ENCODE assay signal across 13 cellular contexts in genomic region chr6:11171952-11172351, GRCh38.
DNase-seq lines count a peak whose midpoint lies in the region; ATAC-seq and TF ChIP-seq lines count a peak whose summit lies in the region.
"Had no signal": no experiment of that assay in that cellular context is flagged by ENCODE, and none has a peak within 500 bp of the region (broad histone marks: within the 10 kb centered on the region; RNA-seq: fewer than 3 reads in every experiment).

No MANE protein-coding gene starts in this region.

- H3K79me2 ChIP-seq in smooth muscle cell (ENCODE audit: low read depth) = no peaks in the 10 kb centered on the region

- TF ChIP-seq CTCF in IMR-90 (conservative IDR thresholded peaks at IDR 0.05; ENCODE audit: low read depth, low read length) = no peak
- no peak for TF ChIP-seq CTCF in smooth muscle cell (IDR thresholded peaks at IDR 0.05; ENCODE audit: borderline replicate concordance, insufficient read depth, poor library complexity, severe bottlenecking)

- no peak overlapping the region for H3K56ac ChIP-seq in IMR-90 (ENCODE audit: extremely low read depth, insufficient read depth, low read length)

- BruUV-seq in IMR-90 (replicated peaks; lab: Mats Ljungman, UMichigan) = no TSS peak

- H4K91ac ChIP-seq in IMR-90 (ENCODE audit: insufficient read depth, low read depth, low read length) = no peak overlapping the region

- H3K9me3 Mint-ChIP-seq in activated naive CD8-positive, alpha-beta T cell treated with anti-CD3 and anti-CD28 coated beads, Interleukin-2, amount 10 ng/mL, durations not matched to agents 7 days and 5 days = peaks cover 2% of the 10 kb centered on the region
- no peaks in the 10 kb centered on the region for H3K9me3 Mint-ChIP-seq in activated naive CD8-positive, alpha-beta T cell treated with anti-CD3 and anti-CD28 coated beads for 36 hours
- no peaks in the 10 kb centered on the region for H3K9me3 Mint-ChIP-seq in effector memory CD8-positive, alpha-beta T cell

- H4K5ac ChIP-seq in IMR-90 (ENCODE audit: low read depth, low read length) = no peak overlapping the region

- POLR2A ChIA-PET in activated naive CD8-positive, alpha-beta T cell treated with anti-CD3 and anti-CD28 coated beads, Interleukin-2, amount 10 ng/mL, durations not matched to agents 7 days and 5 days (lab: Charles Lee) = interaction anchor here (1.1 to 2.4 kb wide), 4 partner anchors 27 to 241 kb away, joined by 3 to 10 read pairs (median 3); partner anchors contain the start of gene NEDD9
- POLR2A ChIA-PET in IMR-90 (lab: Charles Lee; ENCODE audit: unreplicated experiment) = no interaction called here

- TF ChIP-seq RAD21 in IMR-90 (IDR thresholded peaks at IDR 0.05; ENCODE audit: low read length) = no peak

- H3K14ac ChIP-seq in IMR-90 (replicated peaks; ENCODE audit: low read depth, low read length) = no peak overlapping the region

- 100% methylated on average over 6 of the region's 13 CpGs; no CpG with 5 or more reads in 1 of the 2 experiments for WGBS in IMR-90 (ENCODE audit: extremely low coverage in 2 of 2, insufficient read length in 1 of 2), 2 experiments
- 93% methylated on average over 13 of the region's 13 CpGs for WGBS in smooth muscle cell (ENCODE audit: low lambda C conversion rate)

- no peaks in the 10 kb centered on the region for H3K9me3 ChIP-seq in IMR-90 (ENCODE audit: control insufficient read depth, insufficient read depth, low read length)
- H3K9me3 ChIP-seq in smooth muscle cell (replicated peaks; ENCODE audit: low read depth) = no peaks in the 10 kb centered on the region
- H3K9me3 ChIP-seq: MG63, SJSA1 had no signal

- H4K20me1 ChIP-seq in IMR-90 (ENCODE audit: insufficient read depth, low read length) (no peaks in the 10 kb centered on the region), smooth muscle cell (ENCODE audit: low read depth) (no peaks in the 10 kb centered on the region)

- H2BK5ac ChIP-seq in IMR-90 (ENCODE audit: low read depth, low read length, poor library complexity, severe bottlenecking) = no peak overlapping the region

- no peak for ATAC-seq in activated naive CD8-positive, alpha-beta T cell treated with anti-CD3 and anti-CD28 coated beads, Interleukin-2, amount 10 ng/mL, durations not matched to agents 7 days and 5 days (ENCODE audit: low read depth)
- no peak for ATAC-seq in IMR-90 (ENCODE audit: low read depth)
- ATAC-seq in effector memory CD8-positive, alpha-beta T cell (replicated peaks) = no peak
- no peak for ATAC-seq in HG03378 (IDR thresholded peaks at IDR 0.05; ENCODE audit: unreplicated experiment)
- ATAC-seq: Right ventricle myocardium inferior had no signal

- no peak overlapping the region for H2BK20ac ChIP-seq in IMR-90 (ENCODE audit: low read depth, low read length)

- H2AFZ ChIP-seq in IMR-90 (replicated peaks; ENCODE audit: low read length, poor library complexity) = no peak overlapping the region
- no peak overlapping the region for H2AFZ ChIP-seq in smooth muscle cell (ENCODE audit: low read depth)

- intact Hi-C loops in IMR-90 (cut with micrococcal nuclease) = loop anchor here (1.0 to 2.0 kb wide), 2 partner anchors 61 to 324 kb away; partner anchors contain the start of gene NEDD9

- H2BK120ac ChIP-seq in IMR-90 (ENCODE audit: low read depth, low read length) = peak overlapping the region; percentile 21

- dilution Hi-C loops in IMR-90 (cut with HindIII; ENCODE audit: low sequenced_read_pairs, unreplicated experiment) = no loop called here

- H3K27me3 ChIP-seq in IMR-90 (ENCODE audit: control insufficient read depth, insufficient read depth, low read length) = no peaks in the 10 kb centered on the region
- no peaks in the 10 kb centered on the region for H3K27me3 ChIP-seq in smooth muscle cell (ENCODE audit: low read depth)
- H3K27me3 ChIP-seq: MG63, SJSA1 had no signal

- TF ChIP-seq POLR2A in IMR-90 (IDR thresholded peaks at IDR 0.05; ENCODE audit: low read depth, low read length) = no peak

- no peak overlapping the region for H2AK9ac ChIP-seq in IMR-90 (replicated peaks; ENCODE audit: low read depth, low read length, poor library complexity)

- DNase-seq in activated naive CD8-positive, alpha-beta T cell treated with anti-CD3 and anti-CD28 coated beads, Interleukin-2, amount 10 ng/mL, durations not matched to agents 7 days and 5 days = no peak
- DNase-seq in activated naive CD8-positive, alpha-beta T cell treated with anti-CD3 and anti-CD28 coated beads for 36 hours = no peak
- DNase-seq in IMR-90 = no peak
- DNase-seq in effector memory CD8-positive, alpha-beta T cell = no peak
- no peak for DNase-seq in smooth muscle cell (lab: John Stamatoyannopoulos, UW; ENCODE audit: unreplicated experiment)
- no peak for DNase-seq in hypothalamus (lab: John Stamatoyannopoulos, UW)
- DNase-seq in COLO829 (ENCODE audit: low spot score) = no peak
- DNase-seq: NCI-H1048, NCI-H1417 treated with DMSO at 0.1 percent for 48 hours had no signal

- H3K4me2 ChIP-seq in IMR-90 (ENCODE audit: low read depth, low read length) (no peak overlapping the region), smooth muscle cell (peak overlapping the region; percentile 64)

- no peaks in the 10 kb centered on the region for H3K79me1 ChIP-seq in IMR-90 (ENCODE audit: low read depth in 1 of 2, low read length in 2 of 2)

- H3K36me3 ChIP-seq in IMR-90 (ENCODE audit: control insufficient read depth, insufficient read depth, low read length) = no peaks in the 10 kb centered on the region
- H3K36me3 ChIP-seq in smooth muscle cell (ENCODE audit: low read depth) = no peaks in the 10 kb centered on the region
- H3K36me3 ChIP-seq: MG63, SJSA1 had no signal

- no peak overlapping the region for H3K23ac ChIP-seq in IMR-90 (ENCODE audit: low read depth, low read length)

- H3K18ac ChIP-seq in IMR-90 (ENCODE audit: low read depth, low read length) = no peak overlapping the region

- H3K4ac ChIP-seq in IMR-90 (ENCODE audit: low read depth, low read length) = 0 out of 2 replicates have a peak overlapping the region, but pooled peaks have one; percentile 9

- H3K4me3 ChIP-seq in IMR-90 (ENCODE audit: insufficient read depth, low read depth, low read length) (no peak overlapping the region), smooth muscle cell (no peak overlapping the region)
- H3K4me3 ChIP-seq: MG63, SJSA1 had no signal

- H3K9ac ChIP-seq in IMR-90 (ENCODE audit: low read depth, low read length) (no peak overlapping the region), smooth muscle cell (ENCODE audit: low read depth) (no peak overlapping the region)

- in situ Hi-C loops in IMR-90 (cut with MboI; ENCODE audit: low sequenced_read_pairs) = no loop called here

- peak overlapping the region in 1 of 2 experiments; percentile 6; a peak in 1 of 4 replicates for H4K8ac ChIP-seq in IMR-90 (ENCODE audit: low read depth in 2 of 2, low read length in 2 of 2)

- CTCF ChIA-PET in IMR-90 (lab: Yijun Ruan, JAX) = interaction anchor here (1.0 kb wide), 1 partner anchor 322 kb away, joined by 3 read pairs; no protein-coding TSS in a partner anchor

- H3F3A ChIP-seq in smooth muscle cell (ENCODE audit: low read depth) = peaks cover 3% of the 10 kb centered on the region

- H3K4me1 ChIP-seq in IMR-90 (ENCODE audit: control insufficient read depth, insufficient read depth, low read length) = no peaks in the 10 kb centered on the region
- peaks cover 7% of the 10 kb centered on the region for H3K4me1 ChIP-seq in smooth muscle cell (ENCODE audit: low read depth)

- peak overlapping the region; percentile 18 for H3K4me3 Mint-ChIP-seq in activated naive CD8-positive, alpha-beta T cell treated with anti-CD3 and anti-CD28 coated beads, Interleukin-2, amount 10 ng/mL, durations not matched to agents 7 days and 5 days
- no peak overlapping the region for H3K4me3 Mint-ChIP-seq in activated naive CD8-positive, alpha-beta T cell treated with anti-CD3 and anti-CD28 coated beads for 36 hours
- H3K4me3 Mint-ChIP-seq in effector memory CD8-positive, alpha-beta T cell = peak overlapping the region; percentile 70 to 74

- peak overlapping the region; percentile 39 for H3K27ac Mint-ChIP-seq in activated naive CD8-positive, alpha-beta T cell treated with anti-CD3 and anti-CD28 coated beads, Interleukin-2, amount 10 ng/mL, durations not matched to agents 7 days and 5 days
- no peak overlapping the region for H3K27ac Mint-ChIP-seq in activated naive CD8-positive, alpha-beta T cell treated with anti-CD3 and anti-CD28 coated beads for 36 hours
- H3K27ac Mint-ChIP-seq in effector memory CD8-positive, alpha-beta T cell = peak overlapping the region; percentile 49 to 84

- H3K9me1 ChIP-seq in IMR-90 (ENCODE audit: insufficient read depth, low read length) = no peaks in the 10 kb centered on the region

- H3K27ac ChIP-seq in IMR-90 (ENCODE audit: insufficient read depth, low read length) (no peak overlapping the region), smooth muscle cell (ENCODE audit: low read depth) (no peak overlapping the region)

- 0 out of 3 replicates have a peak overlapping the region, but pooled peaks have one; percentile 8 for H2BK15ac ChIP-seq in IMR-90 (ENCODE audit: low read depth, low read length)

- H2AK5ac ChIP-seq in IMR-90 (ENCODE audit: low read depth, low read length) = no peak overlapping the region

- peaks cover 5% of the 10 kb centered on the region for H3K36me3 Mint-ChIP-seq in activated naive CD8-positive, alpha-beta T cell treated with anti-CD3 and anti-CD28 coated beads, Interleukin-2, amount 10 ng/mL, durations not matched to agents 7 days and 5 days
- H3K36me3 Mint-ChIP-seq in activated naive CD8-positive, alpha-beta T cell treated with anti-CD3 and anti-CD28 coated beads for 36 hours = no peaks in the 10 kb centered on the region
- H3K36me3 Mint-ChIP-seq in effector memory CD8-positive, alpha-beta T cell (ENCODE audit: insufficient read depth) = no peaks in the 10 kb centered on the region

- peaks cover 28% of the 10 kb centered on the region for H3K4me1 Mint-ChIP-seq in activated naive CD8-positive, alpha-beta T cell treated with anti-CD3 and anti-CD28 coated beads, Interleukin-2, amount 10 ng/mL, durations not matched to agents 7 days and 5 days
- peaks cover 10% of the 10 kb centered on the region for H3K4me1 Mint-ChIP-seq in activated naive CD8-positive, alpha-beta T cell treated with anti-CD3 and anti-CD28 coated beads for 36 hours
- peaks cover 12 to 13% of the 10 kb centered on the region in 2 donors for H3K4me1 Mint-ChIP-seq in effector memory CD8-positive, alpha-beta T cell (ENCODE audit: low read depth in 2 of 2)

- no peaks in the 10 kb centered on the region for H3K27me3 Mint-ChIP-seq in activated naive CD8-positive, alpha-beta T cell treated with anti-CD3 and anti-CD28 coated beads, Interleukin-2, amount 10 ng/mL, durations not matched to agents 7 days and 5 days
- no peaks in the 10 kb centered on the region for H3K27me3 Mint-ChIP-seq in activated naive CD8-positive, alpha-beta T cell treated with anti-CD3 and anti-CD28 coated beads for 36 hours
- H3K27me3 Mint-ChIP-seq in effector memory CD8-positive, alpha-beta T cell = no peaks in the 10 kb centered on the region
